1 cellular context compared by ENCODE assay signal in genomic region chr3:113623827-113624226, GRCh38.
TF ChIP-seq lines count a peak whose summit lies in the region.

No MANE protein-coding gene starts in this region.

TF ChIP-seq in H1, 55 proteins besides CTCF, POLR2A, EP300 and RAD21:
- no peak for TF ChIP-seq SUZ12 (IDR thresholded peaks at IDR 0.05; ENCODE audit: low read length)
- TF ChIP-seq BACH1 (IDR thresholded peaks at IDR 0.05; ENCODE audit: low read length), result no peak
- no peak for TF ChIP-seq ZNF274 (IDR thresholded peaks at IDR 0.05; ENCODE audit: borderline replicate concordance, extremely low read depth, low read length)
- TF ChIP-seq TBP (IDR thresholded peaks at IDR 0.05; ENCODE audit: low read depth, low read length), result no peak
- no peak for TF ChIP-seq YY1 (IDR thresholded peaks at IDR 0.05; ENCODE audit: low read depth, low read length)
